In the genomic region with DNA sequence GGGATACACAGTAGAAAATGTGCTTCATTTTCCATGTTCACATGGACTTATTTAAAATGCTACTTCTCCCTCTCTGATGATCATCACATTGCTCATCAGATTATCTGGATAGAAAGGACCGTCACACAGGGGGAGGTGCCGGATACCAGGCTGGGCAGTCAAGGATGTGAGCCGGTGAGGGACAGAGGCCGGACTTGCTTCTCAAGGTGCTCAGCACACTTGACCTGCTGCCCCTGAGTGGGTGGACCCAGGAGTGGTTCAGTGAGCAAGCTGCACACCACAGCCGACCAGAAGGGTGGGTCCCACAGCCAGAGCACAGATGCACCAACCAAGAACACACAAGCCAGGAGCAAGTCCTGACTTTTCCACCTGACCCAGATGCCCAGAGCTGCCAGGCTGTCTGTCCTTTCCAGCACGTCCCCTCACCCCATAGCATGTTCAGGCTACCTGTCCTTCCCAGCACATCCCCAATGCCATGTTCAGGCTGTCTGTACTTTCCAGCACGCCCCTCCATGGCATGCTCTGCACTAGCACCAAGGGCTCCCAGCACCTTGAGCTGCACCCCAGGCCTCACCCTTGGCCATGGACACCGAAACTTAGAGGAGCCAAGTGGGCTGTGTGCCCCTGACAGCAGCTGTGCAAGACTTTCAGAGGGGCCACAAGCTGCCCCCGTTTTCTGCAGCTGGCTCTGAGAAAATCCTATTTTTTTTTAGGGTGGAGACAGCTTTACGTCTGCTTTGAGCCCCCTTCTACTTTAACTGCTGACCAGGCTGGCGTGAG, we compare ENCODE assay signal across 33 cellular contexts.
DNase-seq lines count a peak whose midpoint lies in the region; ATAC-seq lines count a peak whose summit lies in the region.
"Had no signal": no experiment of that assay in that cellular context is flagged by ENCODE, and none has a peak within 500 bp of the region (broad histone marks: within the 10 kb centered on the region; RNA-seq: fewer than 3 reads in every experiment).

No MANE protein-coding gene starts in this region.

- peaks cover 0 to 4% of the 10 kb centered on the region in 2 donors for H3K4me1 ChIP-seq in esophagus (ENCODE audit: control insufficient read depth in 2 of 2, insufficient read depth in 2 of 2, low read length in 1 of 2)
- H3K4me1 ChIP-seq: ascending aorta, BE2C, colonic mucosa, prostate gland had no signal

- H3K27ac ChIP-seq in esophagus (ENCODE audit: low read depth in 2 of 2, low read length in 1 of 2), result peak overlapping the region; percentile 18 to 41
- H3K27ac ChIP-seq: ascending aorta, cardiac muscle cell, colonic mucosa, Peyer's patch, prostate gland, VCaP had no signal

- H3K4me1 Mint-ChIP-seq in activated naive CD4-positive, alpha-beta T cell treated with anti-CD3 and anti-CD28 coated beads for 36 hours (ENCODE audit: low read depth), result peaks cover 3% of the 10 kb centered on the region
- peaks cover 18% of the 10 kb centered on the region for H3K4me1 Mint-ChIP-seq in T-helper 17 cell

- no peak overlapping the region for H3K4me3 ChIP-seq in esophagus (ENCODE audit: low read depth in 1 of 2, low read length in 2 of 2)
- H3K4me3 ChIP-seq in MG63, result no peak overlapping the region
- H3K4me3 ChIP-seq: ascending aorta, cardiac muscle cell, colonic mucosa, GM12878, Peyer's patch, prostate gland had no signal

- intact Hi-C loops in activated naive CD4-positive, alpha-beta T cell treated with anti-CD3 and anti-CD28 coated beads for 36 hours (cut with micrococcal nuclease), result no loop called here

- no peak overlapping the region for H3K4me3 Mint-ChIP-seq in activated naive CD4-positive, alpha-beta T cell treated with anti-CD3 and anti-CD28 coated beads for 36 hours
- H3K4me3 Mint-ChIP-seq in T-helper 17 cell, result peak overlapping the region; percentile 19
- H3K4me3 Mint-ChIP-seq: activated naive CD8-positive, alpha-beta T cell treated with anti-CD3 and anti-CD28 coated beads, Interleukin-2, amount 10 ng/mL, durations not matched to agents 7 days and 5 days had no signal

- DNase-seq in activated naive CD4-positive, alpha-beta T cell treated with anti-CD3 and anti-CD28 coated beads for 36 hours, result no peak
- no peak for DNase-seq in activated naive CD4-positive, alpha-beta T cell treated with Interleukin-2 at 50 U/mL for 16 hours
- DNase-seq in T-helper 17 cell, result no peak
- DNase-seq in renal cortical epithelial cell (ENCODE audit: low read depth), result peak; percentile 15
- DNase-seq in activated effector memory CD4-positive, alpha-beta T cell treated with anti-CD3 and anti-CD28 coated beads, Interleukin-2, amount 50 U/mL, for 16 hours, result no peak
- no peak for DNase-seq in MG63
- DNase-seq: activated CD4-positive, alpha-beta T cell treated with anti-CD3 and anti-CD28 coated beads for 4 hours; activated naive CD8-positive, alpha-beta T cell treated with anti-CD3 and anti-CD28 coated beads, Interleukin-2, amount 10 ng/mL, durations not matched to agents 7 days and 5 days; BE2C; colonic mucosa; DMS153; effector CD4-positive, alpha-beta T cell; erythroblast; HCEC 1CT; left ventricle myocardium superior; mesendoderm; NCI-H1417; NCI-H748 treated with DMSO at 0.1 percent for 48 hours; Peyer's patch; SHP77; stimulated activated CD4-positive, alpha-beta T cell treated with anti-CD3 and anti-CD28 coated beads, Interleukin-2, amount 100 ng/mL, for 48 hours; substantia nigra; T-helper 9 cell; trophoblast cell had no signal

- H3K9me3 Mint-ChIP-seq in activated naive CD4-positive, alpha-beta T cell treated with anti-CD3 and anti-CD28 coated beads for 36 hours, result no peaks in the 10 kb centered on the region
- H3K9me3 Mint-ChIP-seq: activated naive CD8-positive, alpha-beta T cell treated with anti-CD3 and anti-CD28 coated beads, Interleukin-2, amount 10 ng/mL, durations not matched to agents 7 days and 5 days had no signal

- CTCF ChIA-PET in activated naive CD4-positive, alpha-beta T cell treated with anti-CD3 and anti-CD28 coated beads for 36 hours (lab: Charles Lee), result interaction anchor here (0.6 kb wide), 1 partner anchor 180 kb away, joined by 3 read pairs; no protein-coding TSS in a partner anchor

- ATAC-seq in T-helper 17 cell (no peak), GM21737 (IDR thresholded peaks at IDR 0.05; ENCODE audit: unreplicated experiment) (no peak)
- ATAC-seq: GM12878, HepG2, left ventricle myocardium superior, sciatic nerve had no signal

- H3K9me3 ChIP-seq in T-helper 17 cell (ENCODE audit: control insufficient read depth, low read length, poor library complexity, severe bottlenecking), result no peaks in the 10 kb centered on the region
- H3K9me3 ChIP-seq in esophagus (ENCODE audit: control insufficient read depth in 2 of 2, insufficient read depth in 1 of 2, low read depth in 1 of 2, low read length in 1 of 2), result no peaks in the 10 kb centered on the region
- no peaks in the 10 kb centered on the region for H3K9me3 ChIP-seq in MG63
- H3K9me3 ChIP-seq: ascending aorta, BE2C, colonic mucosa, Peyer's patch, prostate gland had no signal

- H3K27ac Mint-ChIP-seq in activated naive CD4-positive, alpha-beta T cell treated with anti-CD3 and anti-CD28 coated beads for 36 hours, result peak overlapping the region; percentile 50
- no peak overlapping the region for H3K27ac Mint-ChIP-seq in T-helper 17 cell
- H3K27ac Mint-ChIP-seq: activated naive CD8-positive, alpha-beta T cell treated with anti-CD3 and anti-CD28 coated beads, Interleukin-2, amount 10 ng/mL, durations not matched to agents 7 days and 5 days had no signal

- H3K36me3 Mint-ChIP-seq in activated naive CD4-positive, alpha-beta T cell treated with anti-CD3 and anti-CD28 coated beads for 36 hours (ENCODE audit: low read depth), result peaks cover 62% of the 10 kb centered on the region
- H3K36me3 Mint-ChIP-seq in T-helper 17 cell (ENCODE audit: low read depth), result peaks cover 6% of the 10 kb centered on the region

- WGBS in esophagus, 2 donors, result 84 to 88% methylated on average over 11 of the region's 11 CpGs

- H3K27me3 ChIP-seq in esophagus (ENCODE audit: control insufficient read depth in 1 of 2, insufficient read depth in 2 of 2, low read length in 2 of 2) (no peaks in the 10 kb centered on the region), MG63 (no peaks in the 10 kb centered on the region)
- H3K27me3 ChIP-seq: ascending aorta, BE2C, cardiac muscle cell, colonic mucosa, Peyer's patch had no signal

- H3K36me3 ChIP-seq in esophagus (ENCODE audit: control insufficient read depth in 2 of 2, insufficient read depth in 2 of 2, low read length in 1 of 2) (peaks cover 13 to 37% of the 10 kb centered on the region in 2 donors), MG63 (no peaks in the 10 kb centered on the region)
- H3K36me3 ChIP-seq: BE2C, colonic mucosa had no signal

- H3K27me3 Mint-ChIP-seq in activated naive CD4-positive, alpha-beta T cell treated with anti-CD3 and anti-CD28 coated beads for 36 hours (ENCODE audit: low read depth), result no peaks in the 10 kb centered on the region
- no peaks in the 10 kb centered on the region for H3K27me3 Mint-ChIP-seq in T-helper 17 cell
- H3K27me3 Mint-ChIP-seq: activated naive CD8-positive, alpha-beta T cell treated with anti-CD3 and anti-CD28 coated beads, Interleukin-2, amount 10 ng/mL, durations not matched to agents 7 days and 5 days had no signal
